ENCODE assay signal across 8 cellular contexts in the genomic region with DNA sequence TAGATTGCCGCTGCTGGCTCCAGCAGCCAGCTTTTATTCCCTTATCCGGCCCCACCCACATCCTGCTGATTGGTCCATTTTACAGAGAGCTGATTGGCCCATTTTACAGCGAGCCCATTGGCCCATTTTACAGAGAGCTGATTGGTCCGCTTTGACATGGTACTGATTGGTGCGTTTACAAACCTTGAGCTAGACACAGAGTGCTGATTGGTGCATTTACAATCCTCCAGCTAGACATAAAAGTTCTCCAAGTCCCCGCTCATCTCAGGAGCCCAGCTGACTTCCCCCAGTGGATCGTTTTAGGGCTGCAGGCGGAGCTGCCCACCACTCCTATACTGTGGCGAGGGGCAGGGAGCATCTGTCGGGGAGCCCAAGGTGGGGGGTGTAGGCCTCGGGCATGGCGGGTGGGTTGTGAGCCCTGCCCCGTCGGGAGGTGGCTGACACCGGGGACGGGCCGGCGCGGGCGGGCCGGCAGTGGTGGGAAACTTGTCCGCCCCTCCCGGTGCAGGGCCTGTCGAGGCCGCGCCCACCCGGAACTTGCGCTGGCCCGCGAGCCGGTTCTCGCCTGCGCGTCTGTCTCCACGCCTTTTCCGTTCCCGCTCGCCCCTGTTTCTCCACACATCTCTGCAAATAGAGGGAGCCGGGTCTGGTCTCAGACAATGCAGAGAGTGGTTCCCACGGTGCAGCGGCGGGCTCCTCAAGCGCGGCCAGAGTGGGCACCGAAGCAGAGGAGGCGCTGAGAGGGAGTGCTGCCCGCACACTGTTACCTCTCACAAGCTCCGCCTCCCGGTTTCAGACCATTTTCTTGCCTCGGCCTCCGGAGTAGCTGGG.
A peak's percentile ranks its signal among the peaks of the same experiment; 100 is the strongest.
DNase-seq lines count a peak whose midpoint lies in the region; TF ChIP-seq lines count a peak whose summit lies in the region.

No MANE protein-coding gene starts in this region.

- H3K27me3 ChIP-seq in uterus (no peaks in the 10 kb centered on the region), HAP-1 (ENCODE audit: low read depth) (no peaks in the 10 kb centered on the region), SJCRH30 (no peaks in the 10 kb centered on the region)

- H3K36me3 Mint-ChIP-seq in CD14-positive monocyte = peaks cover 4% of the 10 kb centered on the region in 2 donors

- no peak for TF ChIP-seq POLR2A in uterus (IDR thresholded peaks at IDR 0.05)

- in situ Hi-C loops in HAP-1 (cut with MboI; ENCODE audit: low sequenced_read_pairs) = no loop called here

- H3K9me3 Mint-ChIP-seq in CD14-positive monocyte = peaks cover 6 to 24% (median 12%) of the 10 kb centered on the region in 7 donors

- no peaks in the 10 kb centered on the region for H3K9me3 ChIP-seq in uterus
- no peaks in the 10 kb centered on the region for H3K9me3 ChIP-seq in HAP-1
- no peaks in the 10 kb centered on the region for H3K9me3 ChIP-seq in SJCRH30 (replicated peaks)

- H3K4me3 ChIP-seq in epithelial cell of esophagus (ENCODE audit: low read length) (peak overlapping the region; percentile 35), uterus (peak overlapping the region; percentile 29 to 44), HAP-1 (no peak overlapping the region), SJCRH30 (no peak overlapping the region)

- peaks cover 0 to 41% (median 24%) of the 10 kb centered on the region in 3 donors for H3K27me3 Mint-ChIP-seq in CD14-positive monocyte (ENCODE audit: low read depth in 3 of 3)

- intact Hi-C loops in CD14-positive monocyte (cut with micrococcal nuclease) = no loop called here
- intact Hi-C loops in uterus (cut with DNase I; ENCODE audit: low total_unique reads) = no loop called here

- H3K4me1 ChIP-seq in uterus = no peaks in the 10 kb centered on the region
- H3K4me1 ChIP-seq in HAP-1 = peaks cover 8% of the 10 kb centered on the region
- no peaks in the 10 kb centered on the region for H3K4me1 ChIP-seq in SJCRH30

- H3K36me3 ChIP-seq in uterus = no peaks in the 10 kb centered on the region
- H3K36me3 ChIP-seq in HAP-1 (replicated peaks) = no peaks in the 10 kb centered on the region
- H3K36me3 ChIP-seq in SJCRH30 = no peaks in the 10 kb centered on the region

- H3K4me1 Mint-ChIP-seq in CD14-positive monocyte = peaks cover 24% of the 10 kb centered on the region

- peak overlapping the region; percentile 85 to 96 for H3K4me3 Mint-ChIP-seq in CD14-positive monocyte

- DNase-seq in CD14-positive monocyte (ENCODE audit: low spot score) (no peak), epithelial cell of esophagus (ENCODE audit: low read depth) (peak; percentile 31), occipital lobe (lab: John Stamatoyannopoulos, UW) (peak; percentile 38), uterus (peak in 1 of 2 donors; percentile 27), HAP-1 (ENCODE audit: low spot score in 2 of 2) (no peak), mesenteric fat pad (ENCODE audit: low spot score) (no peak), SJCRH30 (no peak)
- peak; percentile 30 for DNase-seq in activated CD4-positive, alpha-beta T cell treated with anti-CD3 and anti-CD28 coated beads for 48 hours

- peak overlapping the region in 1 of 2 donors; percentile 10 for H3K27ac ChIP-seq in uterus
- no peak overlapping the region for H3K27ac ChIP-seq in SJCRH30

- TF ChIP-seq CTCF in CD14-positive monocyte (IDR thresholded peaks at IDR 0.05) = no peak
- no peak for TF ChIP-seq CTCF in epithelial cell of esophagus (IDR thresholded peaks at IDR 0.05; ENCODE audit: insufficient read depth, low read depth, low read length, missing control alignments)
- no peak for TF ChIP-seq CTCF in uterus (IDR thresholded peaks at IDR 0.05)

- H3K27ac Mint-ChIP-seq in CD14-positive monocyte = peak overlapping the region in 3 of 7 donors; percentile 40 to 55 (median 42)

Comparison
In these comparisons a context has a peak if more than half of its experiments do, and no peak if none do; other contexts are left out.
1. DNase-seq: peak in activated CD4-positive, alpha-beta T cell treated with anti-CD3 and anti-CD28 coated beads for 48 hours (single experiment), epithelial cell of esophagus (single experiment) and occipital lobe (single experiment); none in CD14-positive monocyte (single experiment), HAP-1 (0 of 2), mesenteric fat pad (single experiment) and SJCRH30 (0 of 2).
2. H3K4me3 ChIP-seq: peak in epithelial cell of esophagus (single experiment) and uterus (2 of 2); none in HAP-1 (single experiment) and SJCRH30 (single experiment).